25 cellular contexts compared by ENCODE assay signal in genomic region chr9:92719028-92719647, GRCh38. TPM values are rescaled to one million over a fixed set of nuclear protein-coding genes. Genes with fewer than 3 reads are reported as not detected.
A peak's percentile ranks its signal among the peaks of the same experiment; 100 is the strongest.
DNase-seq lines count a peak whose midpoint lies in the region; ATAC-seq, FAIRE-seq and TF ChIP-seq lines count a peak whose summit lies in the region.
"Had no signal": no experiment of that assay in that cellular context is flagged by ENCODE, and none has a peak within 500 bp of the region (broad histone marks: within the 10 kb centered on the region; RNA-seq: fewer than 3 reads in every experiment).

No MANE protein-coding gene starts in this region.

- no peak for TF ChIP-seq CTCF in activated CD8-positive, alpha-beta T cell treated with anti-CD3 and anti-CD28 coated beads for 36 hours (IDR thresholded peaks at IDR 0.05)
- TF ChIP-seq CTCF in GM10266 (IDR thresholded peaks at IDR 0.05; ENCODE audit: control insufficient read depth, insufficient read depth, low read depth, missing control alignments) (no peak), bronchial epithelial cell (IDR thresholded peaks at IDR 0.05; ENCODE audit: insufficient read depth, low read length, severe bottlenecking) (no peak), spleen (IDR thresholded peaks at IDR 0.05 in 8 of 11, conservative IDR thresholded peaks at IDR 0.05 in 3 of 11) (no peak)

- no peak overlapping the region for H3K4me3 ChIP-seq in bronchial epithelial cell (ENCODE audit: low read depth, low read length)
- no peak overlapping the region for H3K4me3 ChIP-seq in spleen
- H3K4me3 ChIP-seq: GM23248, HAP-1, MG63, SK-N-MC had no signal

- peak overlapping the region in 1 of 8 donors; percentile 82 for H3K27ac ChIP-seq in spleen
- H3K27ac ChIP-seq: GM23248, HL-60, SK-N-MC had no signal

- FAIRE-seq in bronchial epithelial cell (lab: Jason Lieb, UNC): peak; percentile 62
- FAIRE-seq: GM19239 had no signal

- WGBS in spleen, 5 donors: 92 to 94% (median 94%) methylated on average over 23 to 34 of the region's 34 CpGs

- H3K27me3 Mint-ChIP-seq in activated CD8-positive, alpha-beta T cell treated with anti-CD3 and anti-CD28 coated beads, Interleukin-2, amount 10 ng/mL, durations not matched to agents 7 days and 5 days (ENCODE audit: low read depth): no peaks in the 10 kb centered on the region
- H3K27me3 Mint-ChIP-seq in activated CD8-positive, alpha-beta T cell treated with anti-CD3 and anti-CD28 coated beads for 36 hours: no peaks in the 10 kb centered on the region
- H3K27me3 Mint-ChIP-seq: CD4-positive, alpha-beta memory T cell had no signal

- POLR2A ChIA-PET in activated CD8-positive, alpha-beta T cell treated with anti-CD3 and anti-CD28 coated beads, Interleukin-2, amount 10 ng/mL, durations not matched to agents 7 days and 5 days (lab: Charles Lee): no interaction called here
- POLR2A ChIA-PET in activated CD8-positive, alpha-beta T cell treated with anti-CD3 and anti-CD28 coated beads for 36 hours (lab: Charles Lee): no interaction called here

- intact Hi-C loops in activated CD8-positive, alpha-beta T cell treated with anti-CD3 and anti-CD28 coated beads for 36 hours (cut with micrococcal nuclease): no loop called here
- intact Hi-C loops in spleen (cut with DNase I; ENCODE audit: low total_unique reads): loop anchor here (5.0 kb wide), 1 partner anchor 73 kb away; no protein-coding TSS in a partner anchor

- H3K27me3 ChIP-seq in bronchial epithelial cell (ENCODE audit: control insufficient read depth, insufficient read depth, low read length): no peaks in the 10 kb centered on the region
- H3K27me3 ChIP-seq in spleen (replicated peaks in 1 of 7): no peaks in the 10 kb centered on the region
- H3K27me3 ChIP-seq: MG63 had no signal

- H3K4me1 ChIP-seq in spleen: peaks cover 3 to 63% (median 35%) of the 10 kb centered on the region in 6 donors
- H3K4me1 ChIP-seq: HAP-1 had no signal

- DNase-seq in activated CD8-positive, alpha-beta T cell treated with anti-CD3 and anti-CD28 coated beads, Interleukin-2, amount 10 ng/mL, durations not matched to agents 7 days and 5 days: peak; percentile 12
- no peak for DNase-seq in activated CD8-positive, alpha-beta T cell treated with anti-CD3 and anti-CD28 coated beads for 36 hours
- DNase-seq in GM10266 (ENCODE audit: extremely low spot score) (peak; percentile 12), bronchial epithelial cell (ENCODE audit: low read depth) (no peak), spleen (peak; percentile 69), NCI-H446 (lab: John Stamatoyannopoulos, UW) (no peak), NCI-H226 (no peak)
- DNase-seq: 8988T, DMS53, GM23248, IMR-90, Kasumi-1, MG63, NCI-H1048, NCI-H1436 treated with DMSO at 0.1 percent for 48 hours, NCI-H2029, NCI-H2171, OCI-M1, SHP77 had no signal

- H3K4me3 Mint-ChIP-seq in activated CD8-positive, alpha-beta T cell treated with anti-CD3 and anti-CD28 coated beads, Interleukin-2, amount 10 ng/mL, durations not matched to agents 7 days and 5 days: no peak overlapping the region
- H3K4me3 Mint-ChIP-seq in activated CD8-positive, alpha-beta T cell treated with anti-CD3 and anti-CD28 coated beads for 36 hours: no peak overlapping the region
- H3K4me3 Mint-ChIP-seq: CD4-positive, alpha-beta memory T cell had no signal

- no peaks in the 10 kb centered on the region for H3K9me3 Mint-ChIP-seq in activated CD8-positive, alpha-beta T cell treated with anti-CD3 and anti-CD28 coated beads, Interleukin-2, amount 10 ng/mL, durations not matched to agents 7 days and 5 days (ENCODE audit: insufficient read depth)
- no peaks in the 10 kb centered on the region for H3K9me3 Mint-ChIP-seq in activated CD8-positive, alpha-beta T cell treated with anti-CD3 and anti-CD28 coated beads for 36 hours
- H3K9me3 Mint-ChIP-seq: CD4-positive, alpha-beta memory T cell had no signal

- no peak for TF ChIP-seq POLR2A in spleen (IDR thresholded peaks at IDR 0.05)

- no peak for ATAC-seq in activated CD8-positive, alpha-beta T cell treated with anti-CD3 and anti-CD28 coated beads, Interleukin-2, amount 10 ng/mL, durations not matched to agents 7 days and 5 days
- ATAC-seq in activated CD8-positive, alpha-beta T cell treated with anti-CD3 and anti-CD28 coated beads for 36 hours: no peak
- ATAC-seq in HG03159 (IDR thresholded peaks at IDR 0.05; ENCODE audit: unreplicated experiment): no peak

- peaks cover 10% of the 10 kb centered on the region for H3K4me1 Mint-ChIP-seq in activated CD8-positive, alpha-beta T cell treated with anti-CD3 and anti-CD28 coated beads, Interleukin-2, amount 10 ng/mL, durations not matched to agents 7 days and 5 days (ENCODE audit: low read depth)
- H3K4me1 Mint-ChIP-seq in activated CD8-positive, alpha-beta T cell treated with anti-CD3 and anti-CD28 coated beads for 36 hours (ENCODE audit: low read depth): no peaks in the 10 kb centered on the region

- CTCF ChIA-PET in activated CD8-positive, alpha-beta T cell treated with anti-CD3 and anti-CD28 coated beads, Interleukin-2, amount 10 ng/mL, durations not matched to agents 7 days and 5 days (lab: Charles Lee): interaction anchor here (0.7 to 8.1 kb wide), 2 partner anchors 12 to 71 kb away, joined by 3 to 90 read pairs; no protein-coding TSS in a partner anchor
- CTCF ChIA-PET in activated CD8-positive, alpha-beta T cell treated with anti-CD3 and anti-CD28 coated beads for 36 hours (lab: Charles Lee): interaction anchor here (7.5 kb wide), 1 partner anchor 70 kb away, joined by 96 read pairs; no protein-coding TSS in a partner anchor

- H3K27ac Mint-ChIP-seq in activated CD8-positive, alpha-beta T cell treated with anti-CD3 and anti-CD28 coated beads, Interleukin-2, amount 10 ng/mL, durations not matched to agents 7 days and 5 days: no peak overlapping the region
- H3K27ac Mint-ChIP-seq in activated CD8-positive, alpha-beta T cell treated with anti-CD3 and anti-CD28 coated beads for 36 hours: no peak overlapping the region

- H3K36me3 ChIP-seq in bronchial epithelial cell (ENCODE audit: control insufficient read depth, insufficient read depth, low read length) (peaks cover 53% of the 10 kb centered on the region), spleen (peaks cover 0 to 99% (median 82%) of the 10 kb centered on the region in 6 donors)

- no peaks in the 10 kb centered on the region for H3K9me3 ChIP-seq in spleen
- H3K9me3 ChIP-seq: HAP-1, MG63 had no signal

- H3K36me3 Mint-ChIP-seq in activated CD8-positive, alpha-beta T cell treated with anti-CD3 and anti-CD28 coated beads, Interleukin-2, amount 10 ng/mL, durations not matched to agents 7 days and 5 days (ENCODE audit: low read depth): peaks cover 28% of the 10 kb centered on the region
- peaks cover 41% of the 10 kb centered on the region for H3K36me3 Mint-ChIP-seq in activated CD8-positive, alpha-beta T cell treated with anti-CD3 and anti-CD28 coated beads for 36 hours (ENCODE audit: low read depth)

RNA-seq across cellular contexts. Expression of gene BICD2, which starts 45.5 kb away (rescaled TPM):
- 10 to 100 TPM; 31.9 to 32.5 TPM for total RNA-seq in activated CD8-positive, alpha-beta T cell treated with anti-CD3 and anti-CD28 coated beads, Interleukin-2, amount 10 ng/mL, durations not matched to agents 7 days and 5 days
- 10 to 100 TPM; 14.2 to 16.8 TPM for total RNA-seq in activated CD8-positive, alpha-beta T cell treated with anti-CD3 and anti-CD28 coated beads for 36 hours
- total RNA-seq in bronchial epithelial cell (92.7 and 138 TPM in 2 replicates), spleen (10 to 100 TPM; 30.6 to 55.7 (median 36.8) TPM)
- polyA plus RNA-seq in spleen: 10 to 100 TPM in 2 of 3 donors, 1 to 10 TPM in 1; 9.4 to 12.0 (median 11.7) TPM

RNA-seq across cellular contexts. Expression of gene IPPK, which starts 49.2 kb away (rescaled TPM):
- 1 to 10 TPM; 8.7 to 9.7 TPM for total RNA-seq in activated CD8-positive, alpha-beta T cell treated with anti-CD3 and anti-CD28 coated beads, Interleukin-2, amount 10 ng/mL, durations not matched to agents 7 days and 5 days
- 10 to 100 TPM; 12.5 to 15.8 TPM for total RNA-seq in activated CD8-positive, alpha-beta T cell treated with anti-CD3 and anti-CD28 coated beads for 36 hours
- total RNA-seq in bronchial epithelial cell: 27.6 and 38.8 TPM in 2 replicates
- 10 to 100 TPM in 6 of 7 donors, 1 to 10 TPM in 1; 10.0 to 14.6 (median 12.1) TPM for total RNA-seq in spleen
- 1 to 10 TPM; 6.1 to 7.9 (median 6.4) TPM for polyA plus RNA-seq in spleen

Comparison
In these comparisons a context has a peak if more than half of its experiments do, and no peak if none do; other contexts are left out.
1. DNase-seq: peak in activated CD8-positive, alpha-beta T cell treated with anti-CD3 and anti-CD28 coated beads, Interleukin-2, amount 10 ng/mL, durations not matched to agents 7 days and 5 days (single experiment), GM10266 (single experiment) and spleen (single experiment); none in activated CD8-positive, alpha-beta T cell treated with anti-CD3 and anti-CD28 coated beads for 36 hours (single experiment), bronchial epithelial cell (single experiment), NCI-H446 (0 of 2) and NCI-H226 (single experiment).